In genomic region chr10:131972474-131973071, GRCh38 we compare ENCODE assay signal across 8 cellular contexts. TPM values are rescaled to one million over a fixed set of nuclear protein-coding genes. Genes with fewer than 3 reads are reported as not detected.
A peak's percentile ranks its signal among the peaks of the same experiment; 100 is the strongest.
DNase-seq lines count a peak whose midpoint lies in the region; ATAC-seq and TF ChIP-seq lines count a peak whose summit lies in the region.

No MANE protein-coding gene starts in this region.

- TF ChIP-seq CTCF in lower lobe of right lung (IDR thresholded peaks at IDR 0.05): no peak
- no peak for TF ChIP-seq CTCF in GM10266 (IDR thresholded peaks at IDR 0.05; ENCODE audit: control insufficient read depth, insufficient read depth, low read depth, missing control alignments)
- TF ChIP-seq CTCF in hepatocyte (IDR thresholded peaks at IDR 0.05; ENCODE audit: poor library complexity): no peak

- peaks cover 52% of the 10 kb centered on the region for H3K36me3 Mint-ChIP-seq in activated naive CD8-positive, alpha-beta T cell treated with anti-CD3 and anti-CD28 coated beads, Interleukin-2, amount 50 U/mL, for 24 hours (ENCODE audit: low read depth)

- no peaks in the 10 kb centered on the region for H3K9me3 Mint-ChIP-seq in activated naive CD8-positive, alpha-beta T cell treated with anti-CD3 and anti-CD28 coated beads, Interleukin-2, amount 50 U/mL, for 24 hours

- no peaks in the 10 kb centered on the region for H3K9me2 ChIP-seq in hepatocyte (replicated peaks; ENCODE audit: insufficient read depth)

- peaks cover 50% of the 10 kb centered on the region for H3K79me2 ChIP-seq in hepatocyte

- DNase-seq in A172 (ENCODE audit: low spot score): peak; percentile 59
- DNase-seq in HK-2 (ENCODE audit: unreplicated experiment): peak; percentile 51
- peak; percentile 23 for DNase-seq in activated naive CD8-positive, alpha-beta T cell treated with anti-CD3 and anti-CD28 coated beads, Interleukin-2, amount 50 U/mL, for 24 hours
- DNase-seq in lower lobe of right lung: no peak
- no peak for DNase-seq in GM10266 (ENCODE audit: extremely low spot score)
- no peak for DNase-seq in hepatocyte (ENCODE audit: low spot score)

- WGBS in hepatocyte (ENCODE audit: low lambda C conversion rate, missing lambda C conversion rate): 63% methylated on average over 11 of the region's 11 CpGs

- intact Hi-C loops in lower lobe of right lung (cut with DNase I): no loop called here

- H3K9me3 ChIP-seq in lower lobe of right lung: no peaks in the 10 kb centered on the region
- H3K9me3 ChIP-seq in hepatocyte (ENCODE audit: low read depth): no peaks in the 10 kb centered on the region

- H3K36me3 ChIP-seq in lower lobe of right lung (peaks cover 40% of the 10 kb centered on the region), hepatocyte (replicated peaks; ENCODE audit: insufficient read depth, low read depth) (no peaks in the 10 kb centered on the region)

- H3K27me3 Mint-ChIP-seq in activated naive CD8-positive, alpha-beta T cell treated with anti-CD3 and anti-CD28 coated beads, Interleukin-2, amount 50 U/mL, for 24 hours: no peaks in the 10 kb centered on the region

- no peak overlapping the region for H3K4me3 ChIP-seq in lower lobe of right lung
- H3K4me3 ChIP-seq in hepatocyte: no peak overlapping the region

- H3K4me2 ChIP-seq in hepatocyte: no peak overlapping the region

- H3K4me3 Mint-ChIP-seq in activated naive CD8-positive, alpha-beta T cell treated with anti-CD3 and anti-CD28 coated beads, Interleukin-2, amount 50 U/mL, for 24 hours: peak overlapping the region; percentile 64

- peak overlapping the region; percentile 73 for H3K27ac Mint-ChIP-seq in activated naive CD8-positive, alpha-beta T cell treated with anti-CD3 and anti-CD28 coated beads, Interleukin-2, amount 50 U/mL, for 24 hours

- no peak overlapping the region for H2AFZ ChIP-seq in hepatocyte

- peaks cover 47% of the 10 kb centered on the region for H4K20me1 ChIP-seq in hepatocyte (ENCODE audit: insufficient read depth, poor library complexity, severe bottlenecking)

- peak; percentile 62 for ATAC-seq in activated naive CD8-positive, alpha-beta T cell treated with anti-CD3 and anti-CD28 coated beads, Interleukin-2, amount 50 U/mL, for 24 hours
- ATAC-seq in lower lobe of right lung (peak; percentile 39 to 56), HG03354 (IDR thresholded peaks at IDR 0.05; ENCODE audit: poor library complexity, severe bottlenecking, unreplicated experiment) (no peak), HG03175 (IDR thresholded peaks at IDR 0.05; ENCODE audit: unreplicated experiment) (no peak)

- H3K27me3 ChIP-seq in lower lobe of right lung (ENCODE audit: low read depth) (no peaks in the 10 kb centered on the region), hepatocyte (no peaks in the 10 kb centered on the region)

- H3K4me1 ChIP-seq in lower lobe of right lung (peaks cover 14% of the 10 kb centered on the region), hepatocyte (ENCODE audit: insufficient read depth) (no peaks in the 10 kb centered on the region)

- H3K27ac ChIP-seq in lower lobe of right lung (no peak overlapping the region), hepatocyte (no peak overlapping the region)

- H3K4me1 Mint-ChIP-seq in activated naive CD8-positive, alpha-beta T cell treated with anti-CD3 and anti-CD28 coated beads, Interleukin-2, amount 50 U/mL, for 24 hours: peaks cover 66% of the 10 kb centered on the region

RNA-seq across cellular contexts. Expression of gene BNIP3, which starts 9.2 kb away (rescaled TPM):
- total RNA-seq in A172 (2014; rRNA removed; shearing (Covaris generic)): 67.9 and 79.3 TPM in 2 replicates
- total RNA-seq in lower lobe of right lung (38.9 TPM), hepatocyte (93.2 and 112 TPM in 2 replicates)
- 82.4 and 89.5 TPM in 2 replicates for polyA plus RNA-seq in hepatocyte

Comparison
In these comparisons a context has a peak if more than half of its experiments do, and no peak if none do; other contexts are left out.
1. DNase-seq: peak in A172 (single experiment), HK-2 (single experiment) and activated naive CD8-positive, alpha-beta T cell treated with anti-CD3 and anti-CD28 coated beads, Interleukin-2, amount 50 U/mL, for 24 hours (single experiment); none in lower lobe of right lung (single experiment), GM10266 (single experiment) and hepatocyte (single experiment).
2. ATAC-seq: peak in activated naive CD8-positive, alpha-beta T cell treated with anti-CD3 and anti-CD28 coated beads, Interleukin-2, amount 50 U/mL, for 24 hours (single experiment) and lower lobe of right lung (2 of 2); none in HG03354 (single experiment) and HG03175 (single experiment).